22 cellular contexts compared by ENCODE assay signal in the genomic region with DNA sequence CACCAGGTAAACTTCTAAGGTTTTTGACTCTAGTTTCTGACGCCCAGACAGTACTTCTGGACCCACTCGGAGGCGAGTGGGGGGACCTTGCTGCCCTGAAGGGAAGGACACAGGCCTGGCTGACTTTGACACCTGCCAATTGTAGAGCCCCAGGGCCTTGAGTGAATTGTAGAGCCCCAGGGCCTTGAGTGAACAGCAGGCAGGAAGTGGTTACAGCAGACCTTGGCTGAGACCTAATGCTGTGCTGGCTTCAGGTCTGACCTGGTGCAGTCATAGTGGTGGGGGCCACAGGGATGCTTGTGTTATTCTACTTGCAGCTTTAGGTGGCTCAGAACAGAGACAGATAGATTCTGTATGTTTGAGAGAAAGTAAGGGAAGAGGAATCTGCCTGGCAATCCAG.
DNase-seq lines count a peak whose midpoint lies in the region; ATAC-seq, FAIRE-seq and TF ChIP-seq lines count a peak whose summit lies in the region.
"Had no signal": no experiment of that assay in that cellular context is flagged by ENCODE, and none has a peak within 500 bp of the region (broad histone marks: within the 10 kb centered on the region; RNA-seq: fewer than 3 reads in every experiment).

No MANE protein-coding gene starts in this region.

- no peak overlapping the region for H3K27ac ChIP-seq in kidney (ENCODE audit: low read depth in 2 of 2, low read length in 2 of 2)
- H3K27ac ChIP-seq: 22Rv1, RWPE1, SJCRH30 had no signal

- ATAC-seq in HG03095 (IDR thresholded peaks at IDR 0.05; ENCODE audit: unreplicated experiment) (no peak), HG03135 (IDR thresholded peaks at IDR 0.05; ENCODE audit: unreplicated experiment) (no peak)

- FAIRE-seq in kidney (lab: Jason Lieb, UNC): no peak

- no peaks in the 10 kb centered on the region for H3K36me3 ChIP-seq in kidney (ENCODE audit: control insufficient read depth in 1 of 2, insufficient read depth in 2 of 2, low read length in 2 of 2)
- H3K36me3 ChIP-seq: BE2C, HAP-1, SJCRH30 had no signal

- intact Hi-C loops in kidney (cut with DNase I): no loop called here

- no peak overlapping the region for H3K9ac ChIP-seq in kidney (ENCODE audit: low read length in 2 of 2)

- no peak overlapping the region for H3K4me3 ChIP-seq in kidney (ENCODE audit: low read length in 2 of 2)
- H3K4me3 ChIP-seq: HAP-1, SJCRH30 had no signal

- H3K9me3 ChIP-seq in kidney (ENCODE audit: control insufficient read depth in 1 of 2, low read length in 2 of 2): peaks cover 0 to 7% of the 10 kb centered on the region in 2 donors
- H3K9me3 ChIP-seq: BE2C, HAP-1, SJCRH30 had no signal

- DNase-seq in NK-92 treated with Interleukin-12 subunit alpha and Interleukin-12 subunit beta, amount 100 ng/mL, for 24 hours (lab: John Stamatoyannopoulos, UW): peak; percentile 42
- no peak for DNase-seq in NK-92 (lab: John Stamatoyannopoulos, UW; ENCODE audit: unreplicated experiment)
- DNase-seq in HT1080 (ENCODE audit: low read depth): peak; percentile 39
- DNase-seq in RPMI7951 (ENCODE audit: low read depth): peak; percentile 27
- peak; percentile 30 for DNase-seq in kidney
- no peak for DNase-seq in NCI-H226
- DNase-seq: BE2C; Calu3; CD4-positive, alpha-beta memory T cell; DMS53; KG1; NCI-H1105; NCI-H1694; NCI-H2107; NCI-H526 treated with DMSO at 0.1 percent for 48 hours; OCI-M1; SJCRH30 had no signal

- no peak for TF ChIP-seq CTCF in kidney (IDR thresholded peaks at IDR 0.05; ENCODE audit: borderline replicate concordance, extremely low read depth, insufficient read depth)

- H3K4me1 ChIP-seq in kidney (ENCODE audit: control insufficient read depth in 1 of 2, insufficient read depth in 1 of 2, low read depth in 1 of 2, low read length in 2 of 2): no peaks in the 10 kb centered on the region
- H3K4me1 ChIP-seq: HAP-1, SJCRH30 had no signal

Comparison
In these comparisons a context has a peak if more than half of its experiments do, and no peak if none do; other contexts are left out.
1. DNase-seq: peak in NK-92 treated with Interleukin-12 subunit alpha and Interleukin-12 subunit beta, amount 100 ng/mL, for 24 hours (single experiment), HT1080 (single experiment), RPMI7951 (single experiment) and kidney (single experiment); none in NK-92 (single experiment) and NCI-H226 (single experiment).